In the genomic region with DNA sequence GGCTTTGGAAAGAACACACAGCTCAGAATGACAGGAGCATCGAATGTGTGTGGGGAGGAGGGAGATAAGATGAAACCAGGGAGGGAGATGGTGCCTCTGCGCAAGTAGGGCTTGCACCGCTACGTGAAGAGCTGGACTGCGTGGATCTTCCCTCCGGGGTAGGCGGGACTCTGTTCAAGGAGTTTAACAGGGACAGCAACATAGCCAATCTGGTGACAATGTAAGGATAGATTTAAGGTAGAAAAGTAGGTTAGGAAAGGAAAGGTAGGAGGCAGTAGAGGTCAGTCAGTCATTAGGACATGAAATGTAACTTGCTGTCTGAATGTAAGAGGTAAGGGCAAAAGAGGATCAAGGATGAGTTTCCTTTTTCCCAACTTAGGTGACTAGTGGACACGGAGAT, we compare ENCODE assay signal across 23 cellular contexts.
DNase-seq lines count a peak whose midpoint lies in the region; ATAC-seq, FAIRE-seq and TF ChIP-seq lines count a peak whose summit lies in the region.
"Had no signal": no experiment of that assay in that cellular context is flagged by ENCODE, and none has a peak within 500 bp of the region (broad histone marks: within the 10 kb centered on the region; RNA-seq: fewer than 3 reads in every experiment).

No MANE protein-coding gene starts in this region.

- H4K20me1 ChIP-seq in endothelial cell of umbilical vein (replicated peaks; ENCODE audit: control insufficient read depth, extremely low read depth, insufficient read depth, low read length): no peaks in the 10 kb centered on the region

- H3K79me2 ChIP-seq in endothelial cell of umbilical vein (ENCODE audit: control insufficient read depth, insufficient read depth, low read length): no peaks in the 10 kb centered on the region
- H3K79me2 ChIP-seq in mesendoderm (ENCODE audit: control insufficient read depth, insufficient read depth, low read length): no peaks in the 10 kb centered on the region

- POLR2A ChIA-PET in endothelial cell of umbilical vein (lab: Charles Lee): no interaction called here

- H2AK5ac ChIP-seq in mesendoderm (ENCODE audit: low read length): no peak overlapping the region

- no peak for TF ChIP-seq POLR2A in endothelial cell of umbilical vein (IDR thresholded peaks at IDR 0.05; ENCODE audit: low read depth, low read length)

- no peak for TF ChIP-seq CTCF in endothelial cell of umbilical vein (IDR thresholded peaks at IDR 0.05; ENCODE audit: extremely low read depth in 1 of 2, insufficient read depth in 1 of 2, low read depth in 1 of 2, low read length in 2 of 2)

- no peak overlapping the region for H3K9ac ChIP-seq in endothelial cell of umbilical vein (replicated peaks; ENCODE audit: extremely low read depth, insufficient read depth, low read length)
- H3K9ac ChIP-seq in mesendoderm (ENCODE audit: low read length): no peak overlapping the region
- H3K9ac ChIP-seq: SK-N-SH had no signal

- no peak overlapping the region for H3K4me3 ChIP-seq in endothelial cell of umbilical vein (replicated peaks in 1 of 3; ENCODE audit: insufficient read depth in 1 of 3, low read depth in 1 of 3, low read length in 3 of 3)
- no peak overlapping the region for H3K4me3 ChIP-seq in mesendoderm (ENCODE audit: low read length)
- H3K4me3 ChIP-seq: MG63 had no signal

- no TSS peak for BruUV-seq in endothelial cell of umbilical vein (replicated peaks; lab: Mats Ljungman, UMichigan)

- dilution Hi-C loops in endothelial cell of umbilical vein (cut with MboI; ENCODE audit: extremely low pct_ligation_motif_present, low sequenced_read_pairs): no loop called here

- H4K8ac ChIP-seq in mesendoderm (ENCODE audit: low read depth, low read length): no peak overlapping the region

- peak overlapping the region; percentile 58 for H2AFZ ChIP-seq in endothelial cell of umbilical vein (ENCODE audit: low read depth, low read length)

- no peak overlapping the region for H2BK5ac ChIP-seq in mesendoderm (ENCODE audit: low read length)

- no peak overlapping the region for H3K23ac ChIP-seq in mesendoderm (ENCODE audit: low read length)

- H3K27ac ChIP-seq in endothelial cell of umbilical vein (ENCODE audit: insufficient read depth, low read depth, low read length) (no peak overlapping the region), mesendoderm (ENCODE audit: low read depth, low read length) (no peak overlapping the region)

- no CpG with 5 or more reads among the region's 8 CpGs for WGBS in mesendoderm (ENCODE audit: extremely low coverage, insufficient coverage, low lambda C conversion rate)

- no peak overlapping the region for H2BK120ac ChIP-seq in mesendoderm (ENCODE audit: low read depth, low read length)

- H3K4me1 ChIP-seq in endothelial cell of umbilical vein (ENCODE audit: control insufficient read depth, extremely low read depth, insufficient read depth, low read length): peaks cover 5% of the 10 kb centered on the region
- no peaks in the 10 kb centered on the region for H3K4me1 ChIP-seq in mesendoderm (ENCODE audit: control insufficient read depth, low read depth, low read length)
- H3K4me1 ChIP-seq: BE2C had no signal

- no peaks in the 10 kb centered on the region for H3K9me3 ChIP-seq in endothelial cell of umbilical vein (replicated peaks; ENCODE audit: control insufficient read depth, insufficient read depth, low read length)
- H3K9me3 ChIP-seq: BE2C, MG63, SK-N-SH had no signal

- peak; percentile 69 for FAIRE-seq in HTR-8/SVneo (lab: Jason Lieb, UNC)
- FAIRE-seq in endothelial cell of umbilical vein (lab: Jason Lieb, UNC): no peak
- FAIRE-seq: RCC 7860 had no signal

- CTCF ChIA-PET in endothelial cell of umbilical vein (lab: Charles Lee): interaction anchor here (1.5 kb wide), 1 partner anchor 12 kb away, joined by 9 read pairs; no protein-coding TSS in a partner anchor

- H2BK15ac ChIP-seq in mesendoderm (replicated peaks; ENCODE audit: low read depth): no peak overlapping the region

- intact Hi-C loops in endothelial cell of umbilical vein (cut with micrococcal nuclease): no loop called here

- no peaks in the 10 kb centered on the region for H3K79me1 ChIP-seq in mesendoderm (ENCODE audit: low read length)

- no peak overlapping the region for H3K4me2 ChIP-seq in endothelial cell of umbilical vein (ENCODE audit: insufficient read depth, low read length)
- no peak overlapping the region for H3K4me2 ChIP-seq in mesendoderm (ENCODE audit: low read length)
- H3K4me2 ChIP-seq: SK-N-SH had no signal

- H3K18ac ChIP-seq in mesendoderm (ENCODE audit: low read length): no peak overlapping the region

- no peaks in the 10 kb centered on the region for H3K9me1 ChIP-seq in endothelial cell of umbilical vein (replicated peaks; ENCODE audit: control insufficient read depth, extremely low read depth, insufficient read depth, low read length)

- no peak overlapping the region for H3K56ac ChIP-seq in mesendoderm (ENCODE audit: low read length)

- no peak overlapping the region for H3K4ac ChIP-seq in mesendoderm (ENCODE audit: low read depth, low read length)

- H3K36me3 ChIP-seq in endothelial cell of umbilical vein (ENCODE audit: control insufficient read depth in 2 of 2, extremely low read depth in 1 of 2, insufficient read depth in 2 of 2, low read length in 2 of 2) (no peaks in the 10 kb centered on the region), mesendoderm (ENCODE audit: control insufficient read depth, insufficient read depth, low read length) (no peaks in the 10 kb centered on the region)
- H3K36me3 ChIP-seq: BE2C, MG63 had no signal

- H4K5ac ChIP-seq in mesendoderm (ENCODE audit: low read length): no peak overlapping the region

- no peak for ATAC-seq in GM18867 (IDR thresholded peaks at IDR 0.05; ENCODE audit: unreplicated experiment)
- ATAC-seq in GM19397 (IDR thresholded peaks at IDR 0.05; ENCODE audit: unreplicated experiment): no peak

- no peaks in the 10 kb centered on the region for H3K27me3 ChIP-seq in endothelial cell of umbilical vein (ENCODE audit: control insufficient read depth in 2 of 2, insufficient read depth in 2 of 2, low read length in 2 of 2)
- no peaks in the 10 kb centered on the region for H3K27me3 ChIP-seq in mesendoderm (ENCODE audit: insufficient read depth, low read length, poor library complexity)
- H3K27me3 ChIP-seq: BE2C, MG63 had no signal

- DNase-seq in ELF-1 (ENCODE audit: low read depth, low spot score): peak; percentile 10
- DNase-seq in HTR-8/SVneo (ENCODE audit: insufficient read length, low spot score): no peak
- no peak for DNase-seq in endothelial cell of umbilical vein (ENCODE audit: low read depth, low spot score)
- DNase-seq in mesendoderm: peak; percentile 35
- no peak for DNase-seq in NCI-H1417 (lab: John Stamatoyannopoulos, UW)
- DNase-seq: 8988T; ACHN; BE2C; Calu3; CD8-positive, alpha-beta memory T cell; DMS79 treated with DMSO at 0.1 percent for 48 hours; GOT3; KBM-7; MG63; NCI-H1105 treated with DMSO at 0.1 percent for 48 hours; NCI-H2029; NCI-H446; NCI-H524 treated with DMSO at 0.1 percent for 48 hours; NCI-H774; SK-N-SH had no signal

TF ChIP-seq in endothelial cell of umbilical vein, 7 proteins besides CTCF, POLR2A, EP300 and RAD21:
- TF ChIP-seq, protein P1, sequence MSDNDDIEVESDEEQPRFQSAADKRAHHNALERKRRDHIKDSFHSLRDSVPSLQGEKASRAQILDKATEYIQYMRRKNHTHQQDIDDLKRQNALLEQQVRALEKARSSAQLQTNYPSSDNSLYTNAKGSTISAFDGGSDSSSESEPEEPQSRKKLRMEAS (IDR thresholded peaks at IDR 0.05; ENCODE audit: insufficient read depth, insufficient read length): no peak
- no peak for TF ChIP-seq EZH2 (IDR thresholded peaks at IDR 0.05; ENCODE audit: borderline replicate concordance, low read depth, low read length, severe bottlenecking)
- TF ChIP-seq FOS (IDR thresholded peaks at IDR 0.05; ENCODE audit: borderline replicate concordance, insufficient read depth, low read length): no peak
- TF ChIP-seq MYC (IDR thresholded peaks at IDR 0.05; ENCODE audit: low read depth, low read length): no peak
- no peak for TF ChIP-seq POLR2AphosphoS5 (IDR thresholded peaks at IDR 0.05; ENCODE audit: insufficient read depth, low read depth, low read length)
- TF ChIP-seq JUN (IDR thresholded peaks at IDR 0.05; ENCODE audit: borderline replicate concordance, insufficient read depth, insufficient read length, low read depth): no peak
- no peak for TF ChIP-seq GATA2 (IDR thresholded peaks at IDR 0.05; ENCODE audit: insufficient read depth, insufficient read length, low read depth, low read length)

Comparison
In these comparisons a context has a peak if more than half of its experiments do, and no peak if none do; other contexts are left out.
1. DNase-seq: peak in ELF-1 (single experiment) and mesendoderm (single experiment); none in HTR-8/SVneo (single experiment), endothelial cell of umbilical vein (single experiment) and NCI-H1417 (0 of 3).